ENCODE assay signal across 15 cellular contexts in genomic region chr14:37168721-37169120, GRCh38. TPM values are rescaled to one million over a fixed set of nuclear protein-coding genes. Genes with fewer than 3 reads are reported as not detected.
"Had no signal": no experiment of that assay in that cellular context is flagged by ENCODE, and none has a peak within 500 bp of the region (broad histone marks: within the 10 kb centered on the region; RNA-seq: fewer than 3 reads in every experiment).

No MANE protein-coding gene starts in this region.

- DNase-seq: activated CD4-positive, alpha-beta T cell treated with anti-CD3 and anti-CD28 coated beads, Interleukin-2, amount 10 ng/mL, durations not matched to agents 24 days and 14 days; activated naive CD4-positive, alpha-beta T cell treated with anti-CD3 and anti-CD28 coated beads, Interleukin-2, amount 10 ng/mL, durations not matched to agents 7 days and 5 days; activated T-cell treated with anti-CD3 and anti-CD28 coated beads for 4 hours; central memory CD4-positive, alpha-beta T cell; effector CD4-positive, alpha-beta T cell; heart right ventricle; kidney; left ventricle myocardium superior; mesendoderm; posterior cingulate gyrus; thyroid gland; uterus had no signal

- H3K36me3 ChIP-seq: heart right ventricle, thyroid gland, uterus had no signal

- ATAC-seq: activated T-helper 17 cell treated with anti-CD3 and anti-CD28 coated beads, Interleukin-2, amount 50 U/mL, for 72 hours; heart right ventricle; left ventricle myocardium superior had no signal

- H3K4me3 Mint-ChIP-seq: activated CD4-positive, alpha-beta T cell treated with anti-CD3 and anti-CD28 coated beads, Interleukin-2, amount 10 ng/mL, durations not matched to agents 24 days and 14 days; activated naive CD4-positive, alpha-beta T cell treated with anti-CD3 and anti-CD28 coated beads, Interleukin-2, amount 10 ng/mL, durations not matched to agents 7 days and 5 days; activated T-helper 17 cell treated with anti-CD3 and anti-CD28 coated beads, Interleukin-2, amount 50 U/mL, for 72 hours had no signal

- H3K9me3 Mint-ChIP-seq: activated CD4-positive, alpha-beta T cell treated with anti-CD3 and anti-CD28 coated beads, Interleukin-2, amount 10 ng/mL, durations not matched to agents 24 days and 14 days; activated T-helper 17 cell treated with anti-CD3 and anti-CD28 coated beads, Interleukin-2, amount 50 U/mL, for 72 hours had no signal

- H3K4me1 Mint-ChIP-seq: activated CD4-positive, alpha-beta T cell treated with anti-CD3 and anti-CD28 coated beads, Interleukin-2, amount 10 ng/mL, durations not matched to agents 24 days and 14 days; activated naive CD4-positive, alpha-beta T cell treated with anti-CD3 and anti-CD28 coated beads, Interleukin-2, amount 10 ng/mL, durations not matched to agents 7 days and 5 days; activated T-helper 17 cell treated with anti-CD3 and anti-CD28 coated beads, Interleukin-2, amount 50 U/mL, for 72 hours had no signal

- H3K4me1 ChIP-seq: uterus had no signal

- H3K4me3 ChIP-seq: coronary artery, heart right ventricle, skin epidermis, thyroid gland, uterus had no signal

- H3K27ac ChIP-seq: coronary artery, heart right ventricle, skin epidermis, thyroid gland, uterus had no signal

- H3K27ac Mint-ChIP-seq: activated CD4-positive, alpha-beta T cell treated with anti-CD3 and anti-CD28 coated beads, Interleukin-2, amount 10 ng/mL, durations not matched to agents 24 days and 14 days; activated naive CD4-positive, alpha-beta T cell treated with anti-CD3 and anti-CD28 coated beads, Interleukin-2, amount 10 ng/mL, durations not matched to agents 7 days and 5 days; activated T-helper 17 cell treated with anti-CD3 and anti-CD28 coated beads, Interleukin-2, amount 50 U/mL, for 72 hours had no signal

- H3K27me3 ChIP-seq: thyroid gland, uterus had no signal

- H3K36me3 Mint-ChIP-seq: activated naive CD4-positive, alpha-beta T cell treated with anti-CD3 and anti-CD28 coated beads, Interleukin-2, amount 10 ng/mL, durations not matched to agents 7 days and 5 days had no signal

- H3K9me3 ChIP-seq: heart right ventricle, thyroid gland, uterus had no signal

RNA-seq across cellular contexts. Expression of gene SLC25A21, which starts 3.7 kb away (rescaled TPM):
- total RNA-seq: activated CD4-positive, alpha-beta T cell treated with anti-CD3 and anti-CD28 coated beads, Interleukin-2, amount 10 ng/mL, durations not matched to agents 24 days and 14 days; activated T-helper 17 cell treated with anti-CD3 and anti-CD28 coated beads, Interleukin-2, amount 50 U/mL, for 72 hours had no signal

RNA-seq across cellular contexts. Expression of gene MIPOL1, which starts 29.0 kb away (rescaled TPM):
- total RNA-seq: activated CD4-positive, alpha-beta T cell treated with anti-CD3 and anti-CD28 coated beads, Interleukin-2, amount 10 ng/mL, durations not matched to agents 24 days and 14 days had no signal
